In the genomic region with DNA sequence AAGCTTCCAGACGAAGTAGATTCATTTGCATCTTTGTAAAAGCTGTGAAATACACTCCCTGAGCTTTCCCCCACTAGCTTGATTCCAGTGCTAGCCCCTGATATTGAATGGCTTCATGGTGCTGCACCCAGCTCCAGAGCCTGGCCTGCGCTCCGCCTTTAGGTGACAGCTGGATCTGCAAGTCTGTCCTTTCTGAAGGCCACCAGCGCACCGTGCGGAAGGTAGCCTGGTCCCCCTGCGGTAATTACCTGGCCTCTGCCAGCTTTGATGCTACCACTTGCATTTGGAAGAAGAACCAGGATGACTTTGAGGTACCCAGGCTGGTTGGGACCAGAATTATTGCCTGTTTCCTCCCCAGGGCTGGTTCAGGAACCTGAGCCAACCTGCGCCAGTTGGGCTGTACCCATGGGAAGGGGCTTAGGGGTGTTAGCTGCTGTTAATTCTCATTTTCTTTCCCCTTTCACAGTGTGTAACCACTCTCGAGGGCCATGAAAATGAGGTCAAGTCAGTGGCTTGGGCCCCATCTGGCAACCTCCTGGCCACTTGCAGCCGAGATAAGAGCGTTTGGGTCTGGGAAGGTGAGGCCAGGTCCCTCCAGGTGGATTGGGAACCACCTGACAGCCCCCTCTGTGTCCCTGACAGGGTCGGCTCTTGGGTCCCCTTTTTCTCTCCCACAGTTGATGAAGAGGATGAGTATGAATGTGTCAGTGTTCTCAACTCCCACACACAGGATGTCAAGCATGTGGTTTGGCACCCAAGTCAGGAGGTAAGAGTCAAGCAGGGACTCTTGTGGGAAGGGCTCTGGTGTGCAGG, we compare ENCODE assay signal across 1 cellular context.
TF ChIP-seq lines count a peak whose summit lies in the region.

No MANE protein-coding gene starts in this region.

TF ChIP-seq in endothelial cell of umbilical vein, 7 proteins besides CTCF, POLR2A, EP300 and RAD21:
- TF ChIP-seq MYC (IDR thresholded peaks at IDR 0.05; ENCODE audit: low read depth, low read length) (no peak), JUN (IDR thresholded peaks at IDR 0.05; ENCODE audit: borderline replicate concordance, insufficient read depth, insufficient read length, low read depth) (no peak), FOS (IDR thresholded peaks at IDR 0.05; ENCODE audit: borderline replicate concordance, insufficient read depth, low read length) (no peak), POLR2AphosphoS5 (IDR thresholded peaks at IDR 0.05; ENCODE audit: insufficient read depth, low read depth, low read length) (no peak), EZH2 (IDR thresholded peaks at IDR 0.05; ENCODE audit: borderline replicate concordance, low read depth, low read length, severe bottlenecking) (no peak), GATA2 (IDR thresholded peaks at IDR 0.05; ENCODE audit: insufficient read depth, insufficient read length, low read depth, low read length) (no peak)
- TF ChIP-seq, protein P1, sequence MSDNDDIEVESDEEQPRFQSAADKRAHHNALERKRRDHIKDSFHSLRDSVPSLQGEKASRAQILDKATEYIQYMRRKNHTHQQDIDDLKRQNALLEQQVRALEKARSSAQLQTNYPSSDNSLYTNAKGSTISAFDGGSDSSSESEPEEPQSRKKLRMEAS (IDR thresholded peaks at IDR 0.05; ENCODE audit: insufficient read depth, insufficient read length), result no peak
